In genomic region chr7:39733881-39734571, GRCh38 we compare ENCODE assay signal across 8 cellular contexts.
DNase-seq lines count a peak whose midpoint lies in the region; ATAC-seq and TF ChIP-seq lines count a peak whose summit lies in the region.

No MANE protein-coding gene starts in this region.

- peaks cover 31% of the 10 kb centered on the region for H3K79me2 ChIP-seq in GM23338 (replicated peaks; ENCODE audit: insufficient read depth)

- H3K36me3 Mint-ChIP-seq in CD8-positive, alpha-beta T cell = peaks cover 5% of the 10 kb centered on the region
- H3K36me3 Mint-ChIP-seq in GM23338 (ENCODE audit: low read depth) (peaks cover 4% of the 10 kb centered on the region; the same call in 2 of the 3 replicates), endothelial cell (ENCODE audit: low read depth, unreplicated experiment) (peaks cover 4% of the 10 kb centered on the region), nephron progenitor cell (ENCODE audit: low read depth) (peaks cover 11% of the 10 kb centered on the region)

- no peaks in the 10 kb centered on the region for H3K36me3 ChIP-seq in CD8-positive, alpha-beta T cell (ENCODE audit: insufficient read depth, low read length)
- H3K36me3 ChIP-seq in GM23338 (ENCODE audit: insufficient read depth) = no peaks in the 10 kb centered on the region

- H3K27ac ChIP-seq in CD8-positive, alpha-beta T cell (ENCODE audit: low read depth, low read length) = peak overlapping the region; percentile 66
- H3K27ac ChIP-seq in GM23338 (ENCODE audit: low read depth) = peak overlapping the region; percentile 97

- intact Hi-C loops in CD8-positive, alpha-beta T cell (cut with DNase I, micrococcal nuclease) = loop anchor here (1.0 to 5.0 kb wide), 7 partner anchors 111 to 827 kb away; partner anchors contain the start of genes RALA (in 2 of the 2), CDK13 (in 1 of the 2), MPLKIP (in 1 of the 2) and SUGCT (in 1 of the 2)

- H3F3A ChIP-seq in GM23338 (replicated peaks; ENCODE audit: low read depth) = no peaks in the 10 kb centered on the region

- H4K20me1 ChIP-seq in GM23338 (replicated peaks; ENCODE audit: insufficient read depth) = no peaks in the 10 kb centered on the region

- TF ChIP-seq CTCF in CD8-positive, alpha-beta T cell (IDR thresholded peaks at IDR 0.05) = no peak
- no peak for TF ChIP-seq CTCF in GM23338 (conservative IDR thresholded peaks at IDR 0.05; ENCODE audit: low read depth in 2 of 2)
- TF ChIP-seq CTCF in endothelial cell (IDR thresholded peaks at IDR 0.05; ENCODE audit: unreplicated experiment) = no peak
- TF ChIP-seq CTCF in nephron progenitor cell (IDR thresholded peaks at IDR 0.05) = no peak

- H3K4me2 ChIP-seq in GM23338 = peak overlapping the region; percentile 73

- POLR2A ChIA-PET in CD8-positive, alpha-beta T cell (lab: Charles Lee) = interaction anchor here (1.0 to 2.1 kb wide), 7 partner anchors 12 to 167 kb away, joined by 4 to 31 read pairs (median 4); partner anchors contain the start of gene RALA

- peak overlapping the region; percentile 16; the same call in 1 of the 2 replicates for H2AFZ ChIP-seq in GM23338

- no peak for ATAC-seq in CD8-positive, alpha-beta T cell
- peak; percentile 12 for ATAC-seq in GM23338

- H3K9me3 Mint-ChIP-seq in CD8-positive, alpha-beta T cell = no peaks in the 10 kb centered on the region
- H3K9me3 Mint-ChIP-seq in GM23338 = no peaks in the 10 kb centered on the region
- no peaks in the 10 kb centered on the region for H3K9me3 Mint-ChIP-seq in endothelial cell (ENCODE audit: unreplicated experiment)
- H3K9me3 Mint-ChIP-seq in nephron progenitor cell = no peaks in the 10 kb centered on the region

- H3K27ac Mint-ChIP-seq in CD8-positive, alpha-beta T cell = peak overlapping the region; percentile 94
- peak overlapping the region; percentile 54 for H3K27ac Mint-ChIP-seq in GM23338
- H3K27ac Mint-ChIP-seq in endothelial cell (ENCODE audit: unreplicated experiment) = peak overlapping the region; percentile 96
- peak overlapping the region; percentile 96 for H3K27ac Mint-ChIP-seq in nephron progenitor cell

- H3K27me3 ChIP-seq in CD8-positive, alpha-beta T cell (ENCODE audit: insufficient read depth, low read length) = no peaks in the 10 kb centered on the region
- H3K27me3 ChIP-seq in GM23338 (ENCODE audit: insufficient read depth) = peaks cover 8% of the 10 kb centered on the region

- CTCF ChIA-PET in CD8-positive, alpha-beta T cell (lab: Charles Lee) = interaction anchor here (0.9 to 22.4 kb wide), 4 partner anchors 8 to 155 kb away, joined by 3 to 556 read pairs (median 30); no protein-coding TSS in a partner anchor

- peaks cover 26% of the 10 kb centered on the region for H3K4me1 ChIP-seq in CD8-positive, alpha-beta T cell (ENCODE audit: insufficient read depth, low read length)
- peaks cover 29% of the 10 kb centered on the region for H3K4me1 ChIP-seq in GM23338 (ENCODE audit: insufficient read depth)

- H3K9me2 ChIP-seq in GM23338 (ENCODE audit: insufficient read depth) = 0 out of 2 replicates have a peak, but pooled peaks cover 8% of the 10 kb centered on the region

- peak overlapping the region; percentile 79 for H3K4me3 ChIP-seq in CD8-positive, alpha-beta T cell (ENCODE audit: low read depth, low read length)
- H3K4me3 ChIP-seq in GM23338 = peak overlapping the region; percentile 52

- H3K9me3 ChIP-seq in CD8-positive, alpha-beta T cell (ENCODE audit: low read length) = no peaks in the 10 kb centered on the region

- H3K4me3 Mint-ChIP-seq in CD8-positive, alpha-beta T cell = peak overlapping the region; percentile 91
- H3K4me3 Mint-ChIP-seq in GM23338 = peak overlapping the region; percentile 70
- H3K4me3 Mint-ChIP-seq in endothelial cell (ENCODE audit: unreplicated experiment) = peak overlapping the region; percentile 82
- H3K4me3 Mint-ChIP-seq in nephron progenitor cell = peak overlapping the region; percentile 87

- H3K27me3 Mint-ChIP-seq in CD8-positive, alpha-beta T cell (ENCODE audit: low read depth) = no peaks in the 10 kb centered on the region
- H3K27me3 Mint-ChIP-seq in GM23338 (ENCODE audit: insufficient read depth, low read depth, poor library complexity) = peaks cover 24% of the 10 kb centered on the region
- no peaks in the 10 kb centered on the region for H3K27me3 Mint-ChIP-seq in endothelial cell (ENCODE audit: unreplicated experiment)
- H3K27me3 Mint-ChIP-seq in nephron progenitor cell (ENCODE audit: low read depth, poor library complexity) = peaks cover 28% of the 10 kb centered on the region

- peak in 1 of 7 experiments; percentile 17 for DNase-seq in CD8-positive, alpha-beta T cell
- DNase-seq in GM23338 (ENCODE audit: low spot score) (peak; percentile 80), SW480 (ENCODE audit: low spot score) (peak; percentile 59), endothelial cell (ENCODE audit: low spot score) (no peak), nephron progenitor cell (no peak), NCI-H187 treated with DMSO at 0.1 percent for 48 hours (lab: John Stamatoyannopoulos, UW) (no peak), occipital lobe (lab: John Stamatoyannopoulos, UW) (no peak), NCI-H1930 (lab: John Stamatoyannopoulos, UW) (no peak)

- peaks cover 41% of the 10 kb centered on the region for H3K4me1 Mint-ChIP-seq in CD8-positive, alpha-beta T cell (ENCODE audit: low read depth)
- H3K4me1 Mint-ChIP-seq in GM23338 (peaks cover 26% of the 10 kb centered on the region), endothelial cell (ENCODE audit: unreplicated experiment) (peaks cover 20% of the 10 kb centered on the region), nephron progenitor cell (peaks cover 32% of the 10 kb centered on the region)

TF ChIP-seq in GM23338, 12 proteins besides CTCF, POLR2A, EP300 and RAD21:
- TF ChIP-seq CREB1 (CRISPR knock-in tag; IDR thresholded peaks at IDR 0.05; ENCODE audit: low read depth) (peak; percentile 41; the same call in 1 of the 2 replicates), JUNB (IDR thresholded peaks at IDR 0.05; ENCODE audit: unreplicated experiment) (no peak)

Comparison
In these comparisons a context has a peak if more than half of its experiments do, and no peak if none do; other contexts are left out.
1. DNase-seq: peak in GM23338 (single experiment) and SW480 (single experiment); none in endothelial cell (single experiment), nephron progenitor cell (single experiment), NCI-H187 treated with DMSO at 0.1 percent for 48 hours (single experiment), occipital lobe (single experiment) and NCI-H1930 (0 of 2).
2. Peak in every context shown above with its lines, with median percentiles within 50 percentile points of each other: H3K27ac Mint-ChIP-seq and H3K4me3 Mint-ChIP-seq.